17 cellular contexts compared by ENCODE assay signal in genomic region chr12:70427611-70428010, GRCh38.
DNase-seq lines count a peak whose midpoint lies in the region; ATAC-seq and TF ChIP-seq lines count a peak whose summit lies in the region.
"Had no signal": no experiment of that assay in that cellular context is flagged by ENCODE, and none has a peak within 500 bp of the region (broad histone marks: within the 10 kb centered on the region; RNA-seq: fewer than 3 reads in every experiment).

No MANE protein-coding gene starts in this region.

- no peaks in the 10 kb centered on the region for H3K9me3 Mint-ChIP-seq in HFFc6

- ATAC-seq in HG03442 (IDR thresholded peaks at IDR 0.05; ENCODE audit: unreplicated experiment) (no peak), GM18520 (IDR thresholded peaks at IDR 0.05; ENCODE audit: unreplicated experiment) (no peak)
- ATAC-seq: HCT116, Right ventricle myocardium inferior had no signal

- H3K27me3 Mint-ChIP-seq in HFFc6 (ENCODE audit: insufficient read depth) = peaks cover 3% of the 10 kb centered on the region; the same call in 1 of the 2 replicates

- H3K27me3 ChIP-seq in dorsolateral prefrontal cortex = no peaks in the 10 kb centered on the region

- intact Hi-C loops in dorsolateral prefrontal cortex (cut with DNase I) = no loop called here

- H3K36me3 Mint-ChIP-seq in HFFc6 (ENCODE audit: low read depth) = no peaks in the 10 kb centered on the region

- H3K4me1 Mint-ChIP-seq in HFFc6 (ENCODE audit: low read depth) = peaks cover 9% of the 10 kb centered on the region; the same call in 1 of the 2 replicates

- no peak overlapping the region for H3K27ac Mint-ChIP-seq in HFFc6

- H3K4me3 ChIP-seq in fibroblast of villous mesenchyme (ENCODE audit: low read depth, low read length) (no peak overlapping the region), dorsolateral prefrontal cortex (no peak overlapping the region)
- H3K4me3 ChIP-seq: SK-N-MC had no signal

- peak; percentile 32 for DNase-seq in EH (ENCODE audit: low read depth)
- peak; percentile 7 for DNase-seq in HFFc6
- DNase-seq in amniotic epithelial cell (ENCODE audit: low read depth) = peak; percentile 53
- DNase-seq in fibroblast of villous mesenchyme (ENCODE audit: low read depth) = peak; percentile 11
- DNase-seq in dorsolateral prefrontal cortex = no peak
- DNase-seq: AML-193, DMS79, GOT3, KBM-7, NCI-H187 treated with DMSO at 0.1 percent for 48 hours, NCI-H524 had no signal

- H3K27ac ChIP-seq in dorsolateral prefrontal cortex = peak overlapping the region in 3 of 59 donors; percentile 33 to 60 (median 39)
- H3K27ac ChIP-seq: C4-2B, SK-N-MC had no signal

- no peak for TF ChIP-seq CTCF in HFFc6 (IDR thresholded peaks at IDR 0.05)
- TF ChIP-seq CTCF in fibroblast of villous mesenchyme (IDR thresholded peaks at IDR 0.05; ENCODE audit: insufficient read depth, low read depth, low read length) = no peak
- no peak for TF ChIP-seq CTCF in dorsolateral prefrontal cortex (IDR thresholded peaks at IDR 0.05 in 54 of 56, conservative IDR thresholded peaks at IDR 0.05 in 2 of 56; ENCODE audit: low read depth in 1 of 56, partially characterized antibody in 56 of 56)

- H3K4me3 Mint-ChIP-seq in HFFc6 = no peak overlapping the region

Comparison
In these comparisons a context has a peak if more than half of its experiments do, and no peak if none do; other contexts are left out.
1. DNase-seq: peak in EH (single experiment), HFFc6 (single experiment), amniotic epithelial cell (single experiment) and fibroblast of villous mesenchyme (single experiment); none in dorsolateral prefrontal cortex (0 of 10).